In the genomic region with DNA sequence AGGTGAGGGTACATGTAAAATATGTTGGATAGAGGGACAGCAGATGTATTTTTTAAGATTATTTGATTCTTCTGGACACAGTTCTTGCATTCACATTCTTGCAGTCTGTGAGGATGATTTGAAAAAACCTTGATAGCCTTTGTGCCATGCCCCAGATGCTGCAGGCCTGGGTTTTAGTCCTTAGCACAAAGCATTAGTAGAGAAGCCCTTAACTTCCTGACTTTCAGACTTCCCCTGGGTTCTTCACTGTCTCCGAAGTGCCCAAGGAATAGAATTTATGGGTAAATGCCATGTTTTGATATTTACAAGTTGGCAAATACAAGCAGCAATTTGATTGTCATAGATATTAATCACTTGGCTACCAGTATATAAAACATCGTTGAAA, we compare ENCODE assay signal across 10 cellular contexts.
DNase-seq lines count a peak whose midpoint lies in the region; ATAC-seq and TF ChIP-seq lines count a peak whose summit lies in the region.
"Had no signal": no experiment of that assay in that cellular context is flagged by ENCODE, and none has a peak within 500 bp of the region (broad histone marks: within the 10 kb centered on the region; RNA-seq: fewer than 3 reads in every experiment).

No MANE protein-coding gene starts in this region.

- intact Hi-C loops in PC-9 (cut with micrococcal nuclease; ENCODE audit: unreplicated experiment) = loop anchor here (2.0 to 5.0 kb wide), 2 partner anchors 142 to 269 kb away; no protein-coding TSS in a partner anchor
- intact Hi-C loops in dorsolateral prefrontal cortex (cut with DNase I) = no loop called here

- no peaks in the 10 kb centered on the region for H3K36me3 ChIP-seq in CD8-positive, alpha-beta memory T cell (ENCODE audit: insufficient read depth, low read length)
- H3K36me3 ChIP-seq in PC-9 (ENCODE audit: low read depth) (no peaks in the 10 kb centered on the region), osteoblast (ENCODE audit: insufficient read depth, low read length) (peaks cover 28% of the 10 kb centered on the region)

- H3F3A ChIP-seq in PC-9 (ENCODE audit: insufficient read depth, low read depth) = peaks cover 24% of the 10 kb centered on the region

- H3K4me3 ChIP-seq in CD8-positive, alpha-beta memory T cell (ENCODE audit: low read length) = no peak overlapping the region
- H3K4me3 ChIP-seq in PC-9 (no peak overlapping the region), dorsolateral prefrontal cortex (peak overlapping the region in 2 of 59 donors; percentile 15), osteoblast (ENCODE audit: insufficient read depth, low read length) (no peak overlapping the region)

- peak overlapping the region in 2 of 7 donors; percentile 57 to 70 for H3K4me3 Mint-ChIP-seq in CD8-positive, alpha-beta memory T cell
- H3K4me3 Mint-ChIP-seq: stimulated activated memory B cell treated with anti-CD40 and anti-IgM and Interleukin-4, amounts not matched to agents 10 μg/mL and 1 μg/mL and 100 μg/mL, for 72 hours had no signal

- CTCF ChIA-PET in CD8-positive, alpha-beta memory T cell (lab: Charles Lee) = no interaction called here
- CTCF ChIA-PET in PC-9 (lab: Charles Lee) = no interaction called here

- peak overlapping the region; percentile 21 for H3K27ac ChIP-seq in CD8-positive, alpha-beta memory T cell (ENCODE audit: low read depth, low read length)
- H3K27ac ChIP-seq in PC-9 = peak overlapping the region; percentile 84
- peak overlapping the region in 35 of 59 donors; percentile 2 to 80 (median 41) for H3K27ac ChIP-seq in dorsolateral prefrontal cortex
- H3K27ac ChIP-seq in osteoblast (ENCODE audit: low read depth, low read length) = peak overlapping the region; percentile 64

- H2AFZ ChIP-seq in PC-9 (no peak overlapping the region), osteoblast (ENCODE audit: low read length) (no peak overlapping the region)

- POLR2A ChIA-PET in CD8-positive, alpha-beta memory T cell (lab: Charles Lee) = no interaction called here
- POLR2A ChIA-PET in PC-9 (lab: Charles Lee; ENCODE audit: unreplicated experiment) = no interaction called here

- DNase-seq in CD8-positive, alpha-beta memory T cell = no peak
- DNase-seq in PC-9 (no peak), dorsolateral prefrontal cortex (no peak), osteoblast (ENCODE audit: insufficient read length, low spot score, missing footprints) (no peak), UCSD-AML1 (lab: John Stamatoyannopoulos, UW; ENCODE audit: unreplicated experiment) (no peak), hippocampal formation (lab: John Stamatoyannopoulos, UW) (no peak), cerebellum (ENCODE audit: low spot score) (no peak)
- DNase-seq: NCI-H1092 treated with DMSO at 0.1 percent for 48 hours had no signal

- H3K27me3 Mint-ChIP-seq in CD8-positive, alpha-beta memory T cell = no peaks in the 10 kb centered on the region

- BruUV-seq in PC-9 (replicated peaks; lab: Mats Ljungman, UMichigan) = no TSS peak

- H4K20me1 ChIP-seq in PC-9 (ENCODE audit: insufficient read depth) (no peaks in the 10 kb centered on the region), osteoblast (ENCODE audit: insufficient read depth, low read length) (no peaks in the 10 kb centered on the region)

- peaks cover 17 to 25% (median 25%) of the 10 kb centered on the region in 3 donors for H3K36me3 Mint-ChIP-seq in CD8-positive, alpha-beta memory T cell
- H3K36me3 Mint-ChIP-seq: stimulated activated memory B cell treated with anti-CD40 and anti-IgM and Interleukin-4, amounts not matched to agents 10 μg/mL and 1 μg/mL and 100 μg/mL, for 72 hours had no signal

- no peaks in the 10 kb centered on the region for H3K9me2 ChIP-seq in PC-9 (ENCODE audit: insufficient read depth)

- H3K79me2 ChIP-seq in PC-9 (ENCODE audit: low read depth) = no peaks in the 10 kb centered on the region
- peaks cover 48% of the 10 kb centered on the region for H3K79me2 ChIP-seq in osteoblast (ENCODE audit: insufficient read depth, low read length)

- H3K27me3 ChIP-seq in CD8-positive, alpha-beta memory T cell (ENCODE audit: insufficient read depth, low read length, poor library complexity, severe bottlenecking) = no peaks in the 10 kb centered on the region
- H3K27me3 ChIP-seq in PC-9 (ENCODE audit: insufficient read depth, low read depth) (no peaks in the 10 kb centered on the region), dorsolateral prefrontal cortex (peaks cover 0 to 7% (median 0%) of the 10 kb centered on the region in 45 donors), osteoblast (ENCODE audit: insufficient read depth, low read length) (no peaks in the 10 kb centered on the region)

- TF ChIP-seq CTCF in PC-9 (conservative IDR thresholded peaks at IDR 0.05) = no peak
- TF ChIP-seq CTCF in dorsolateral prefrontal cortex (IDR thresholded peaks at IDR 0.05 in 54 of 56, conservative IDR thresholded peaks at IDR 0.05 in 2 of 56; ENCODE audit: low read depth in 1 of 56, partially characterized antibody in 56 of 56) = no peak
- no peak for TF ChIP-seq CTCF in osteoblast (IDR thresholded peaks at IDR 0.05; ENCODE audit: extremely low read depth, low read depth, low read length)

- H3K27ac Mint-ChIP-seq in CD8-positive, alpha-beta memory T cell = peak overlapping the region in 7 of 8 donors; percentile 8 to 95 (median 86)
- H3K27ac Mint-ChIP-seq: stimulated activated memory B cell treated with anti-CD40 and anti-IgM and Interleukin-4, amounts not matched to agents 10 μg/mL and 1 μg/mL and 100 μg/mL, for 72 hours had no signal

- peaks cover 63 to 98% (median 71%) of the 10 kb centered on the region in 3 donors for H3K4me1 Mint-ChIP-seq in CD8-positive, alpha-beta memory T cell
- H3K4me1 Mint-ChIP-seq: stimulated activated memory B cell treated with anti-CD40 and anti-IgM and Interleukin-4, amounts not matched to agents 10 μg/mL and 1 μg/mL and 100 μg/mL, for 72 hours had no signal

- H3K4me1 ChIP-seq in CD8-positive, alpha-beta memory T cell (ENCODE audit: insufficient read depth, low read length) = peaks cover 11% of the 10 kb centered on the region
- peaks cover 40% of the 10 kb centered on the region for H3K4me1 ChIP-seq in PC-9 (replicated peaks; ENCODE audit: insufficient read depth)
- peaks cover 64% of the 10 kb centered on the region for H3K4me1 ChIP-seq in osteoblast (ENCODE audit: insufficient read depth, low read length)

- H3K9me3 ChIP-seq in CD8-positive, alpha-beta memory T cell (ENCODE audit: low read length) = no peaks in the 10 kb centered on the region
- H3K9me3 ChIP-seq in PC-9 (ENCODE audit: insufficient read depth, low read depth) (no peaks in the 10 kb centered on the region), osteoblast (ENCODE audit: low read depth, low read length) (no peaks in the 10 kb centered on the region)

- H3K9me3 Mint-ChIP-seq in CD8-positive, alpha-beta memory T cell = no peaks in the 10 kb centered on the region

- ATAC-seq in HG03097 (IDR thresholded peaks at IDR 0.05; ENCODE audit: low FRiP score, unreplicated experiment) = no peak
- ATAC-seq: stimulated activated memory B cell treated with anti-CD40 and anti-IgM and Interleukin-4, amounts not matched to agents 10 μg/mL and 1 μg/mL and 100 μg/mL, for 72 hours had no signal

- H3K4me2 ChIP-seq in PC-9 = peak overlapping the region; percentile 29
- H3K4me2 ChIP-seq in osteoblast (ENCODE audit: insufficient read depth, low read length) = peak overlapping the region; percentile 63

Comparison
In these comparisons a context has a peak if more than half of its experiments do, and no peak if none do; other contexts are left out.
1. H3K27ac ChIP-seq: peak in every context shown above with its lines; median percentile 84 in PC-9; 64 in osteoblast; 41 in dorsolateral prefrontal cortex; 21 in CD8-positive, alpha-beta memory T cell.